In the genomic region with DNA sequence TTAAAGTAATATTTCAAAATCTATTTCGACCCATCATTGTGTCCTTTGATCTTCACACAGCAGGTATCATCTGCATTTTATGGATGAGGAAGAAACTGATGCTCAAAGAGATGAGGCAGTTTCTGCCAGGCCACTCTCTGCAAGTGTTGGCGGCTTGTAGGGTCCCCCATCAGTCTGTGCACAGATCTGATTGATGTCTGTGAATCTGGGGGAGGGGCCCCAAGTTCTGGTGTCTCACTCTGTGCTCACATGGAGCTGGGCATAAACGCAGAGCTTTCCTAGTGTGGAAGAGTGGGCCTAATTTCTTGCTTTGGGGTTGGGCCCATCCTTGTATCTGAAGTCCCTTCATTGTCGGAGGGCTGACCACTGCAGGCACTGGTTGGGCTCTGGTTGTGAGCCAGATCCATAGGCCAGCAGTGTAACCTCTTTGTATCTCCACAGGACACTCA, we compare ENCODE assay signal across 8 cellular contexts. TPM values are rescaled to one million over a fixed set of nuclear protein-coding genes. Genes with fewer than 3 reads are reported as not detected.
DNase-seq lines count a peak whose midpoint lies in the region; ATAC-seq and TF ChIP-seq lines count a peak whose summit lies in the region.

No MANE protein-coding gene starts in this region.

- peak overlapping the region; percentile 82 for H3K27ac Mint-ChIP-seq in activated CD8-positive, alpha-beta memory T cell treated with anti-CD3 and anti-CD28 coated beads, Interleukin-2, amount 10 ng/mL, durations not matched to agents 7 days and 5 days
- H3K27ac Mint-ChIP-seq in activated T-helper 2 cell treated with anti-CD3 and anti-CD28 coated beads, Interferon-gamma antibody, Interleukin-2, Interleukin-4, amounts not matched to agents 10 μg/mL and 5 μg/mL and 100 μg/mL, durations not matched to agents 14 hours and 24 hours and 36 hours: peak overlapping the region; percentile 88

- no peaks in the 10 kb centered on the region for H3K9me3 Mint-ChIP-seq in activated CD8-positive, alpha-beta memory T cell treated with anti-CD3 and anti-CD28 coated beads, Interleukin-2, amount 10 ng/mL, durations not matched to agents 7 days and 5 days (ENCODE audit: low read depth)
- H3K9me3 Mint-ChIP-seq in activated T-helper 2 cell treated with anti-CD3 and anti-CD28 coated beads, Interferon-gamma antibody, Interleukin-2, Interleukin-4, amounts not matched to agents 10 μg/mL and 5 μg/mL and 100 μg/mL, durations not matched to agents 14 hours and 24 hours and 36 hours: no peaks in the 10 kb centered on the region

- CTCF ChIA-PET in activated CD8-positive, alpha-beta memory T cell treated with anti-CD3 and anti-CD28 coated beads, Interleukin-2, amount 10 ng/mL, durations not matched to agents 7 days and 5 days (lab: Charles Lee): interaction anchor here (0.8 to 2.6 kb wide), 6 partner anchors 10 to 388 kb away, joined by 3 to 17 read pairs (median 4); no protein-coding TSS in a partner anchor

- H3K9me3 ChIP-seq in iPS-18a (ENCODE audit: control insufficient read depth, low read depth, low read length): no peaks in the 10 kb centered on the region
- H3K9me3 ChIP-seq in thoracic aorta: no peaks in the 10 kb centered on the region

- intact Hi-C loops in activated T-helper 2 cell treated with anti-CD3 and anti-CD28 coated beads, Interferon-gamma antibody, Interleukin-2, Interleukin-4, amounts not matched to agents 10 μg/mL and 5 μg/mL and 100 μg/mL, durations not matched to agents 14 hours and 24 hours and 36 hours (cut with micrococcal nuclease): loop anchor here (5.0 kb wide), 2 partner anchors 261 to 884 kb away; a partner anchor contains a TSS

- no peak for ATAC-seq in activated CD8-positive, alpha-beta memory T cell treated with anti-CD3 and anti-CD28 coated beads, Interleukin-2, amount 10 ng/mL, durations not matched to agents 7 days and 5 days
- ATAC-seq in thoracic aorta (ENCODE audit: insufficient number of reproducible peaks, low FRiP score, low read depth) (no peak), GM19455 (IDR thresholded peaks at IDR 0.05; ENCODE audit: unreplicated experiment) (no peak), HG03108 (IDR thresholded peaks at IDR 0.05; ENCODE audit: unreplicated experiment) (no peak), GM18498 (IDR thresholded peaks at IDR 0.05; ENCODE audit: unreplicated experiment) (no peak)

- peak overlapping the region; percentile 89 for H3K4me3 Mint-ChIP-seq in activated CD8-positive, alpha-beta memory T cell treated with anti-CD3 and anti-CD28 coated beads, Interleukin-2, amount 10 ng/mL, durations not matched to agents 7 days and 5 days
- H3K4me3 Mint-ChIP-seq in activated T-helper 2 cell treated with anti-CD3 and anti-CD28 coated beads, Interferon-gamma antibody, Interleukin-2, Interleukin-4, amounts not matched to agents 10 μg/mL and 5 μg/mL and 100 μg/mL, durations not matched to agents 14 hours and 24 hours and 36 hours (ENCODE audit: low read depth): peak overlapping the region; percentile 92

- no peaks in the 10 kb centered on the region for H3K27me3 ChIP-seq in iPS-18a (ENCODE audit: control insufficient read depth, insufficient read depth, low read length)
- H3K27me3 ChIP-seq in thoracic aorta (replicated peaks; ENCODE audit: insufficient read depth): no peaks in the 10 kb centered on the region

- peaks cover 6% of the 10 kb centered on the region for H3K4me1 ChIP-seq in iPS-18a (ENCODE audit: control insufficient read depth, low read depth, low read length)
- H3K4me1 ChIP-seq in thoracic aorta (ENCODE audit: control insufficient read depth in 1 of 2, low read depth in 2 of 2): peaks cover 13 to 30% of the 10 kb centered on the region in 2 donors

- H3K9ac ChIP-seq in iPS-18a (ENCODE audit: low read length): peak overlapping the region; percentile 98

- H3K4me1 Mint-ChIP-seq in activated CD8-positive, alpha-beta memory T cell treated with anti-CD3 and anti-CD28 coated beads, Interleukin-2, amount 10 ng/mL, durations not matched to agents 7 days and 5 days: peaks cover 57% of the 10 kb centered on the region
- peaks cover 20% of the 10 kb centered on the region for H3K4me1 Mint-ChIP-seq in activated T-helper 2 cell treated with anti-CD3 and anti-CD28 coated beads, Interferon-gamma antibody, Interleukin-2, Interleukin-4, amounts not matched to agents 10 μg/mL and 5 μg/mL and 100 μg/mL, durations not matched to agents 14 hours and 24 hours and 36 hours (ENCODE audit: low read depth)

- H3K27ac ChIP-seq in iPS-18a (ENCODE audit: low read length) (peak overlapping the region; percentile 86), thoracic aorta (no peak overlapping the region)

- peaks cover 49% of the 10 kb centered on the region for H3K36me3 ChIP-seq in iPS-18a (ENCODE audit: control insufficient read depth, low read depth, low read length)
- H3K36me3 ChIP-seq in thoracic aorta: peaks cover 13% of the 10 kb centered on the region

- H3K4me3 ChIP-seq in iPS-18a (ENCODE audit: low read length) (peak overlapping the region; percentile 83), thoracic aorta (peak overlapping the region; percentile 97)

- H3K27me3 Mint-ChIP-seq in activated CD8-positive, alpha-beta memory T cell treated with anti-CD3 and anti-CD28 coated beads, Interleukin-2, amount 10 ng/mL, durations not matched to agents 7 days and 5 days: no peaks in the 10 kb centered on the region
- no peaks in the 10 kb centered on the region for H3K27me3 Mint-ChIP-seq in activated T-helper 2 cell treated with anti-CD3 and anti-CD28 coated beads, Interferon-gamma antibody, Interleukin-2, Interleukin-4, amounts not matched to agents 10 μg/mL and 5 μg/mL and 100 μg/mL, durations not matched to agents 14 hours and 24 hours and 36 hours (ENCODE audit: low read depth)

- no peak for TF ChIP-seq CTCF in thoracic aorta (IDR thresholded peaks at IDR 0.05)

- no peak for DNase-seq in activated CD8-positive, alpha-beta memory T cell treated with anti-CD3 and anti-CD28 coated beads, Interleukin-2, amount 10 ng/mL, durations not matched to agents 7 days and 5 days
- DNase-seq in activated CD8-positive, alpha-beta memory T cell treated with anti-CD3 and anti-CD28 coated beads, Interleukin-2, amount 50 U/mL, for 4 hours: no peak
- no peak for DNase-seq in activated T-helper 2 cell treated with anti-CD3 and anti-CD28 coated beads, Interferon-gamma antibody, Interleukin-2, Interleukin-4, amounts not matched to agents 10 μg/mL and 5 μg/mL and 100 μg/mL, durations not matched to agents 14 hours and 24 hours and 36 hours (ENCODE audit: low spot score)
- DNase-seq in thoracic aorta (ENCODE audit: low spot score): no peak

- H3K36me3 Mint-ChIP-seq in activated CD8-positive, alpha-beta memory T cell treated with anti-CD3 and anti-CD28 coated beads, Interleukin-2, amount 10 ng/mL, durations not matched to agents 7 days and 5 days: peaks cover 47% of the 10 kb centered on the region
- H3K36me3 Mint-ChIP-seq in activated T-helper 2 cell treated with anti-CD3 and anti-CD28 coated beads, Interferon-gamma antibody, Interleukin-2, Interleukin-4, amounts not matched to agents 10 μg/mL and 5 μg/mL and 100 μg/mL, durations not matched to agents 14 hours and 24 hours and 36 hours (ENCODE audit: low read depth): peaks cover 87% of the 10 kb centered on the region

RNA-seq across cellular contexts. Expression of a gene that starts 1.6 kb away (rescaled TPM):
- 100 to 1,000 TPM in 1 of 2 experiments, 10 to 100 TPM in 1; 98.1 to 140 TPM for total RNA-seq in activated CD8-positive, alpha-beta memory T cell treated with anti-CD3 and anti-CD28 coated beads, Interleukin-2, amount 10 ng/mL, durations not matched to agents 7 days and 5 days
- total RNA-seq in activated T-helper 2 cell treated with anti-CD3 and anti-CD28 coated beads, Interferon-gamma antibody, Interleukin-2, Interleukin-4, amounts not matched to agents 10 μg/mL and 5 μg/mL and 100 μg/mL, durations not matched to agents 14 hours and 24 hours and 36 hours: 94.1 and 103 TPM in 2 replicates
- total RNA-seq in thoracic aorta: 10 to 100 TPM; 61.8 to 94.8 TPM

RNA-seq across cellular contexts. Expression of a gene that starts 2.7 kb away (rescaled TPM):
- total RNA-seq in activated CD8-positive, alpha-beta memory T cell treated with anti-CD3 and anti-CD28 coated beads, Interleukin-2, amount 10 ng/mL, durations not matched to agents 7 days and 5 days: 100 to 1,000 TPM; 318 to 345 TPM
- 444 and 452 TPM in 2 replicates for total RNA-seq in activated T-helper 2 cell treated with anti-CD3 and anti-CD28 coated beads, Interferon-gamma antibody, Interleukin-2, Interleukin-4, amounts not matched to agents 10 μg/mL and 5 μg/mL and 100 μg/mL, durations not matched to agents 14 hours and 24 hours and 36 hours
- 100 to 1,000 TPM; 130 to 140 TPM for total RNA-seq in thoracic aorta

RNA-seq across cellular contexts. Expression of a gene that starts 13.0 kb away (rescaled TPM):
- 10 to 100 TPM; 57.9 to 66.3 TPM for total RNA-seq in activated CD8-positive, alpha-beta memory T cell treated with anti-CD3 and anti-CD28 coated beads, Interleukin-2, amount 10 ng/mL, durations not matched to agents 7 days and 5 days
- 77.3 and 82.4 TPM in 2 replicates for total RNA-seq in activated T-helper 2 cell treated with anti-CD3 and anti-CD28 coated beads, Interferon-gamma antibody, Interleukin-2, Interleukin-4, amounts not matched to agents 10 μg/mL and 5 μg/mL and 100 μg/mL, durations not matched to agents 14 hours and 24 hours and 36 hours
- 10 to 100 TPM; 14.8 to 49.8 TPM for total RNA-seq in thoracic aorta

RNA-seq across cellular contexts. Expression of a gene that starts 32.3 kb away (rescaled TPM):
- not detected for total RNA-seq in activated CD8-positive, alpha-beta memory T cell treated with anti-CD3 and anti-CD28 coated beads, Interleukin-2, amount 10 ng/mL, durations not matched to agents 7 days and 5 days
- 0.11 TPM in 1 of 2 replicates, not detected in the other for total RNA-seq in activated T-helper 2 cell treated with anti-CD3 and anti-CD28 coated beads, Interferon-gamma antibody, Interleukin-2, Interleukin-4, amounts not matched to agents 10 μg/mL and 5 μg/mL and 100 μg/mL, durations not matched to agents 14 hours and 24 hours and 36 hours
- not detected for total RNA-seq in thoracic aorta

RNA-seq across cellular contexts. Expression of a gene that starts 38.6 kb away (rescaled TPM):
- total RNA-seq in activated CD8-positive, alpha-beta memory T cell treated with anti-CD3 and anti-CD28 coated beads, Interleukin-2, amount 10 ng/mL, durations not matched to agents 7 days and 5 days: 10 to 100 TPM; 70.4 to 71.9 TPM
- total RNA-seq in activated T-helper 2 cell treated with anti-CD3 and anti-CD28 coated beads, Interferon-gamma antibody, Interleukin-2, Interleukin-4, amounts not matched to agents 10 μg/mL and 5 μg/mL and 100 μg/mL, durations not matched to agents 14 hours and 24 hours and 36 hours: 63.1 and 66.4 TPM in 2 replicates
- 10 to 100 TPM; 23.7 to 47.3 TPM for total RNA-seq in thoracic aorta
